ENCODE assay signal across 24 cellular contexts in the genomic region with DNA sequence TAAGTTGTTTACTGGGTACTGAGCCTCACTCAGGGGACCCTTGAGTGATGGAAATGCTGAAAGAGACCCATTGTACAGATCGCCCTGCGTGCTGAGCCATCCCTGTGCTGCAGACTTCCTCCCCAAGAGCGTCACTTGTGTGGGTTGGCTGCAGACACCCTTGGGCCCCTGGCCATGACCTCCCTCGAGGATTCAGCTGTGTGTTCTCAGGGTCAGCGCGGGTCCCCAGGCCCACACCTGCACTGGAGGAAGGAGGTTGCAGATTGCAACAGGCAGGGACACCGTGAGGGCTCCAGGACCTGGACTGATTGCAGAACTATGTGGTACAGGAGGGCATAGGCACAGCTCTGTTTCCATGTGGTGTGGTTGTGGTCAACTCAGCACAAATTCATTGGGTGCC. TPM values are rescaled to one million over a fixed set of nuclear protein-coding genes. Genes with fewer than 3 reads are reported as not detected.
DNase-seq lines count a peak whose midpoint lies in the region; ATAC-seq and TF ChIP-seq lines count a peak whose summit lies in the region.
"Had no signal": no experiment of that assay in that cellular context is flagged by ENCODE, and none has a peak within 500 bp of the region (broad histone marks: within the 10 kb centered on the region; RNA-seq: fewer than 3 reads in every experiment).

No MANE protein-coding gene starts in this region.

- no peak overlapping the region for H3K4me3 ChIP-seq in neuronal stem cell (ENCODE audit: low read length in 2 of 2)
- H3K4me3 ChIP-seq in lower lobe of right lung: no peak overlapping the region

- H3K9ac ChIP-seq in neuronal stem cell (ENCODE audit: low read depth, low read length, poor library complexity): peak overlapping the region; percentile 36
- H3K9ac ChIP-seq: KMS-11 had no signal

- TF ChIP-seq CTCF in lower lobe of right lung (IDR thresholded peaks at IDR 0.05): no peak

- H2BK15ac ChIP-seq in neuronal stem cell (ENCODE audit: low read length): no peak overlapping the region

- no peak overlapping the region for H2BK120ac ChIP-seq in neuronal stem cell (ENCODE audit: low read depth, low read length)

- H3K9me3 Mint-ChIP-seq in dendritic cell treated with granulocyte-macrophage colony-stimulating factor and Interleukin-4, amounts not matched to agents 40 ng/mL and 50 ng/mL, for 4 days: no peaks in the 10 kb centered on the region
- H3K9me3 Mint-ChIP-seq: CD8-positive, alpha-beta T cell; HFFc6 had no signal

- H3K4me3 Mint-ChIP-seq in dendritic cell treated with granulocyte-macrophage colony-stimulating factor and Interleukin-4, amounts not matched to agents 40 ng/mL and 50 ng/mL, for 4 days: no peak overlapping the region
- H3K4me3 Mint-ChIP-seq: HFFc6 had no signal

- H3K4ac ChIP-seq in neuronal stem cell (ENCODE audit: low read length): no peak overlapping the region

- H3K18ac ChIP-seq in neuronal stem cell (ENCODE audit: low read length): no peak overlapping the region

- H3K4me1 ChIP-seq in neuronal stem cell (ENCODE audit: control insufficient read depth in 2 of 2, insufficient read depth in 1 of 2, low read depth in 1 of 2, low read length in 2 of 2) (peaks cover 5 to 6% of the 10 kb centered on the region in 2 donors), lower lobe of right lung (no peaks in the 10 kb centered on the region)
- H3K4me1 ChIP-seq: BE2C had no signal

- H3K14ac ChIP-seq in neuronal stem cell (ENCODE audit: low read length): no peak overlapping the region

- H4K91ac ChIP-seq in neuronal stem cell (ENCODE audit: low read depth, low read length, poor library complexity): no peak overlapping the region

- no peaks in the 10 kb centered on the region for H3K27me3 ChIP-seq in neuronal stem cell (ENCODE audit: control insufficient read depth in 3 of 3, insufficient read depth in 3 of 3, low read depth in 1 of 3, low read length in 3 of 3)
- H3K27me3 ChIP-seq in lower lobe of right lung (ENCODE audit: low read depth): no peaks in the 10 kb centered on the region
- H3K27me3 ChIP-seq: BE2C had no signal

- H4K8ac ChIP-seq in neuronal stem cell (ENCODE audit: low read depth, low read length): peak overlapping the region; percentile 23

- H3K27ac Mint-ChIP-seq in dendritic cell treated with granulocyte-macrophage colony-stimulating factor and Interleukin-4, amounts not matched to agents 40 ng/mL and 50 ng/mL, for 4 days: peak overlapping the region; percentile 6

- WGBS in neuronal stem cell (ENCODE audit: extremely low coverage in 2 of 2, insufficient read length in 2 of 2, insufficient replicate concordance in 1 of 2), 2 donors: no CpG with 5 or more reads among the region's 7 CpGs

- peaks cover 29% of the 10 kb centered on the region for H3K4me1 Mint-ChIP-seq in dendritic cell treated with granulocyte-macrophage colony-stimulating factor and Interleukin-4, amounts not matched to agents 40 ng/mL and 50 ng/mL, for 4 days (ENCODE audit: low read depth)

- H2BK5ac ChIP-seq in neuronal stem cell (ENCODE audit: low read length): no peak overlapping the region

- no peak overlapping the region for H3K23ac ChIP-seq in neuronal stem cell (ENCODE audit: low read depth, low read length, poor library complexity)

- intact Hi-C loops in cardiac septum (cut with DNase I) (loop anchor here (5.0 kb wide), 2 partner anchors 48 to 343 kb away; partner anchors contain the start of gene ARF1), left cardiac atrium (cut with DNase I) (no loop called here), lower lobe of right lung (cut with DNase I) (no loop called here)
- intact Hi-C loops in dendritic cell treated with granulocyte-macrophage colony-stimulating factor and Interleukin-4, amounts not matched to agents 40 ng/mL and 50 ng/mL, for 4 days (cut with micrococcal nuclease): no loop called here

- no peak overlapping the region for H2BK12ac ChIP-seq in neuronal stem cell (ENCODE audit: low read length)

- H2AFZ ChIP-seq in neuronal stem cell (ENCODE audit: low read length): no peak overlapping the region

- ATAC-seq in left cardiac atrium (no peak), lower lobe of right lung (no peak)
- ATAC-seq: CD8-positive, alpha-beta T cell; HepG2; PC-3 had no signal

- no peak overlapping the region for H2AK5ac ChIP-seq in neuronal stem cell (ENCODE audit: low read depth, low read length)

- no peak overlapping the region for H3K27ac ChIP-seq in neuronal stem cell (replicated peaks; ENCODE audit: low read length)
- H3K27ac ChIP-seq in lower lobe of right lung: no peak overlapping the region
- H3K27ac ChIP-seq: KMS-11 had no signal

- no peak overlapping the region for H3K4me2 ChIP-seq in neuronal stem cell (ENCODE audit: insufficient read depth, low read length, poor library complexity, severe bottlenecking)
- H3K4me2 ChIP-seq: KMS-11 had no signal

- H3K36me3 ChIP-seq in neuronal stem cell (replicated peaks in 1 of 2; ENCODE audit: control insufficient read depth in 2 of 2, insufficient read depth in 2 of 2, low read length in 2 of 2) (peaks cover 3 to 18% of the 10 kb centered on the region in 2 donors), lower lobe of right lung (no peaks in the 10 kb centered on the region)
- H3K36me3 ChIP-seq: BE2C had no signal

- DNase-seq in cardiac septum (ENCODE audit: low spot score) (peak; percentile 54), left cardiac atrium (no peak), neuronal stem cell (ENCODE audit: low spot score) (no peak), glomerular visceral epithelial cell (ENCODE audit: extremely low spot score) (no peak), NCI-H748 treated with DMSO at 0.1 percent for 48 hours (lab: John Stamatoyannopoulos, UW) (no peak), lower lobe of right lung (no peak)
- no peak for DNase-seq in activated naive CD4-positive, alpha-beta T cell treated with anti-CD3 and anti-CD28 coated beads, Interleukin-2, amount 50 U/mL, for 16 hours
- DNase-seq: BE2C; CD8-positive, alpha-beta T cell; DMS53; EL; HFFc6; NCI-H1417; NCI-H187; NCI-H2107; NCI-H2227 treated with DMSO at 0.1 percent for 48 hours; NCI-H510A treated with DMSO at 0.1 percent for 48 hours; NCI-H82; PC-3; RPMI8226; SHP77 treated with DMSO at 0.1 percent for 48 hours had no signal

- no peaks in the 10 kb centered on the region for H3K27me3 Mint-ChIP-seq in dendritic cell treated with granulocyte-macrophage colony-stimulating factor and Interleukin-4, amounts not matched to agents 40 ng/mL and 50 ng/mL, for 4 days

- peaks cover 44% of the 10 kb centered on the region for H3K79me1 ChIP-seq in neuronal stem cell (ENCODE audit: low read depth, low read length)

- H3K9me3 ChIP-seq in neuronal stem cell (replicated peaks in 1 of 2; ENCODE audit: control insufficient read depth in 2 of 2, insufficient read depth in 1 of 2, low read depth in 1 of 2, low read length in 2 of 2) (no peaks in the 10 kb centered on the region), lower lobe of right lung (no peaks in the 10 kb centered on the region)
- H3K9me3 ChIP-seq: BE2C had no signal

- H3K36me3 Mint-ChIP-seq in dendritic cell treated with granulocyte-macrophage colony-stimulating factor and Interleukin-4, amounts not matched to agents 40 ng/mL and 50 ng/mL, for 4 days (ENCODE audit: low read depth): peaks cover 14% of the 10 kb centered on the region

RNA-seq across cellular contexts. Expression of gene SNAP47, which starts 4.4 kb away (rescaled TPM):
- total RNA-seq in cardiac septum (44.0 TPM), left cardiac atrium (10 to 100 TPM; 37.9 to 38.5 TPM), lower lobe of right lung (23.1 TPM)
- 27.1 TPM for polyA plus RNA-seq in neuronal stem cell (2013, experiment 1 of 2)
- polyA plus RNA-seq in neuronal stem cell (2013, experiment 2 of 2): 25.3 TPM

RNA-seq across cellular contexts. Expression of gene JMJD4, which starts 4.5 kb away (rescaled TPM):
- total RNA-seq in cardiac septum (10.7 TPM), left cardiac atrium (10 to 100 TPM in 1 of 2 donors, 1 to 10 TPM in 1; 9.7 to 14.1 TPM), lower lobe of right lung (14.9 TPM)
- 6.4 TPM for polyA plus RNA-seq in neuronal stem cell (2013, experiment 1 of 2)
- 5.6 TPM for polyA plus RNA-seq in neuronal stem cell (2013, experiment 2 of 2)
